In genomic region chr2:33267043-33267442, GRCh38 we compare ENCODE assay signal across 23 cellular contexts.
"Had no signal": no experiment of that assay in that cellular context is flagged by ENCODE, and none has a peak within 500 bp of the region (broad histone marks: within the 10 kb centered on the region; RNA-seq: fewer than 3 reads in every experiment).

No MANE protein-coding gene starts in this region.

- H3K4me3 ChIP-seq: body of pancreas, heart right ventricle, lung, mucosa of descending colon, skin epidermis, stomach, suprapubic skin, transverse colon, vagina had no signal

- H3K36me3 ChIP-seq: suprapubic skin, transverse colon had no signal

- H3K27ac ChIP-seq: body of pancreas, neutrophil, suprapubic skin, transverse colon had no signal

- ATAC-seq: body of pancreas; effector memory CD8-positive, alpha-beta T cell; left lobe of liver; mucosa of descending colon; sciatic nerve had no signal

- H3K27me3 ChIP-seq: body of pancreas, heart right ventricle, neutrophil, stomach, suprapubic skin, transverse colon, vagina had no signal

- H3K4me1 ChIP-seq: body of pancreas had no signal

- H3K9me3 ChIP-seq: body of pancreas, neutrophil, transverse colon, vagina had no signal

- DNase-seq: activated CD4-positive, alpha-beta T cell treated with anti-CD3 and anti-CD28 coated beads for 4 hours; activated CD4-positive, alpha-beta T cell treated with anti-CD3 and anti-CD28 coated beads, Interleukin-2, amount 50 U/mL, for 48 hours; activated CD8-positive, alpha-beta memory T cell treated with anti-CD3 and anti-CD28 coated beads for 24 hours; activated effector memory CD4-positive, alpha-beta T cell treated with Interleukin-2 at 50 U/mL for 16 hours; activated naive CD4-positive, alpha-beta T cell treated with Interleukin-2 at 50 U/mL for 16 hours; body of pancreas; cerebellar nuclear complex; cortex of kidney; effector memory CD8-positive, alpha-beta T cell; heart right ventricle; kidney glomerular epithelial cell; mucosa of descending colon; stimulated activated CD4-positive, alpha-beta T cell treated with anti-CD3 and anti-CD28 coated beads, Interleukin-12 subunit alpha, Interleukin-12 subunit beta, amount 100 ng/mL, for 4 hours; stimulated activated CD4-positive, alpha-beta T cell treated with anti-CD3 and anti-CD28 coated beads, Interleukin-4, amount 100 ng/mL, for 1 hour; stomach; transverse colon had no signal
